In genomic region chr3:197023998-197024651, GRCh38 we compare ENCODE assay signal across 11 cellular contexts. TPM values are rescaled to one million over a fixed set of nuclear protein-coding genes. Genes with fewer than 3 reads are reported as not detected.
DNase-seq lines count a peak whose midpoint lies in the region; ATAC-seq and TF ChIP-seq lines count a peak whose summit lies in the region.
"Had no signal": no experiment of that assay in that cellular context is flagged by ENCODE, and none has a peak within 500 bp of the region (broad histone marks: within the 10 kb centered on the region; RNA-seq: fewer than 3 reads in every experiment).

No MANE protein-coding gene starts in this region.

- H3K9me3 Mint-ChIP-seq in CD14-positive monocyte: peaks cover 0 to 3% (median 0%) of the 10 kb centered on the region in 7 donors
- H3K9me3 Mint-ChIP-seq in immature natural killer cell: no peaks in the 10 kb centered on the region

- H3K4me3 Mint-ChIP-seq in CD14-positive monocyte (peak overlapping the region; percentile 69 to 91), immature natural killer cell (peak overlapping the region; percentile 78 to 87 (median 83))

- intact Hi-C loops in CD14-positive monocyte (cut with micrococcal nuclease): no loop called here

- peaks cover 19% of the 10 kb centered on the region for H3K4me1 Mint-ChIP-seq in CD14-positive monocyte
- H3K4me1 Mint-ChIP-seq in immature natural killer cell: peaks cover 21 to 23% of the 10 kb centered on the region in 2 donors

- peak overlapping the region; percentile 3; the same call in 1 of the 2 replicates for H3K4me3 ChIP-seq in GM08714 (ENCODE audit: low read length)
- H3K4me3 ChIP-seq: suprapubic skin had no signal

- no peak for DNase-seq in CD14-positive monocyte (ENCODE audit: low spot score)
- DNase-seq in NCI-H345 (lab: John Stamatoyannopoulos, UW): peak; percentile 82
- peak; percentile 25 to 41 (median 33) for DNase-seq in immature natural killer cell
- DNase-seq in LoVo (ENCODE audit: low spot score): no peak
- DNase-seq in NCI-H187 treated with DMSO at 0.1 percent for 48 hours (lab: John Stamatoyannopoulos, UW): no peak
- DNase-seq: activated naive CD4-positive, alpha-beta T cell treated with Interleukin-2 at 50 U/mL for 16 hours; SW 1271 had no signal

- peaks cover 0 to 4% of the 10 kb centered on the region in 2 donors for H3K36me3 Mint-ChIP-seq in CD14-positive monocyte
- no peaks in the 10 kb centered on the region for H3K36me3 Mint-ChIP-seq in immature natural killer cell

- no peak for TF ChIP-seq CTCF in CD14-positive monocyte (IDR thresholded peaks at IDR 0.05)

- ATAC-seq in GM19455 (IDR thresholded peaks at IDR 0.05; ENCODE audit: unreplicated experiment): no peak
- ATAC-seq in GM18873 (IDR thresholded peaks at IDR 0.05; ENCODE audit: low FRiP score, unreplicated experiment): no peak

- H3K27ac Mint-ChIP-seq in CD14-positive monocyte (no peak overlapping the region), immature natural killer cell (peak overlapping the region in 4 of 6 donors; percentile 3 to 67 (median 18))

- H3K27me3 Mint-ChIP-seq in CD14-positive monocyte (ENCODE audit: low read depth in 3 of 3) (peaks cover 28 to 55% (median 44%) of the 10 kb centered on the region in 3 donors), immature natural killer cell (ENCODE audit: low read depth in 3 of 3) (peaks cover 2 to 5% (median 4%) of the 10 kb centered on the region in 3 donors)

RNA-seq across cellular contexts. Expression of gene MELTF, which starts 5.5 kb away (rescaled TPM):
- under 1 TPM; 0.34 to 0.36 TPM for polyA plus RNA-seq in CD14-positive monocyte
- 1 to 10 TPM in 2 of 3 donors, not detected in 1; 1.1 to 1.3 TPM for polyA plus RNA-seq in immature natural killer cell

RNA-seq across cellular contexts. Expression of gene PIGZ, which starts 55.5 kb away (rescaled TPM):
- polyA plus RNA-seq in CD14-positive monocyte (1 to 10 TPM; 1.6 to 1.9 TPM), immature natural killer cell (1 to 10 TPM; 1.6 to 2.9 (median 2.3) TPM)

Comparison
In these comparisons a context has a peak if more than half of its experiments do, and no peak if none do; other contexts are left out.
1. DNase-seq: peak in NCI-H345 (single experiment) and immature natural killer cell (3 of 3); none in CD14-positive monocyte (single experiment), LoVo (single experiment) and NCI-H187 treated with DMSO at 0.1 percent for 48 hours (single experiment).
2. H3K27ac Mint-ChIP-seq: peak in immature natural killer cell (4 of 6); none in CD14-positive monocyte (0 of 7).